ENCODE assay signal across 8 cellular contexts in genomic region chr21:5065240-5066211, GRCh38.
DNase-seq lines count a peak whose midpoint lies in the region; ATAC-seq and TF ChIP-seq lines count a peak whose summit lies in the region.
"Not testable (repeated sequence)": the region's sequence is repeated elsewhere in the genome, so short reads cannot be mapped to it uniquely, and the experiment has no call there.

No MANE protein-coding gene starts in this region.

- not testable (repeated sequence) for H3K4me3 ChIP-seq in BLaER1, coronary artery

- peaks cover 11% of the 10 kb centered on the region for H3K4me1 ChIP-seq in BLaER1

- H4K20me1 ChIP-seq in BLaER1 = not testable (repeated sequence)

- DNase-seq in RPMI7951 (ENCODE audit: low read depth) = peak; percentile 61
- DNase-seq in activated CD8-positive, alpha-beta memory T cell treated with anti-CD3 and anti-CD28 coated beads, Interleukin-2, amount 50 U/mL, for 4 hours = peak; percentile 74
- DNase-seq in coronary artery (ENCODE audit: low spot score) = peak; percentile 60
- peak; percentile 56 to 70 for DNase-seq in memory B cell (ENCODE audit: low spot score in 2 of 2)
- DNase-seq in stimulated activated CD4-positive, alpha-beta T cell treated with anti-CD3 and anti-CD28 coated beads, TNF-alpha, amount 100 ng/mL, for 1 hour (ENCODE audit: low read depth in 3 of 3, low spot score in 1 of 3) = peak in 2 of 3 donors; percentile 18 to 26

- H3K9me3 Mint-ChIP-seq in memory B cell = not testable (repeated sequence)

- H3K27ac Mint-ChIP-seq in memory B cell = peak overlapping the region; percentile 55

- H3K27ac ChIP-seq in BLaER1, coronary artery: not testable (repeated sequence)

- H3K4me3 Mint-ChIP-seq in memory B cell = not testable (repeated sequence)

- H3K27me3 Mint-ChIP-seq in memory B cell = not testable (repeated sequence)

- not testable (repeated sequence) for H3K36me3 Mint-ChIP-seq in memory B cell

- H3K4me1 Mint-ChIP-seq in memory B cell = not testable (repeated sequence)

- H3K36me3 ChIP-seq in BLaER1 = not testable (repeated sequence)

- not testable (repeated sequence) for TF ChIP-seq CTCF in coronary artery (IDR thresholded peaks at IDR 0.05)

- H3K9me3 ChIP-seq in BLaER1 = not testable (repeated sequence)

- H3K9ac ChIP-seq in BLaER1 = not testable (repeated sequence)

- peak overlapping the region; percentile 34 for H3K4me2 ChIP-seq in BLaER1

- ATAC-seq in GM19397 (IDR thresholded peaks at IDR 0.05; ENCODE audit: unreplicated experiment) (peak; percentile 68), HG02938 (IDR thresholded peaks at IDR 0.05; ENCODE audit: unreplicated experiment) (peak; percentile 75), memory B cell (ENCODE audit: low read depth) (peak; percentile 96)

- not testable (repeated sequence) for H3K27me3 ChIP-seq in BLaER1

Comparison
In these comparisons a context has a peak if more than half of its experiments do, and no peak if none do; other contexts are left out.
1. DNase-seq: peak in every context shown above with its lines; median percentile 74 in activated CD8-positive, alpha-beta memory T cell treated with anti-CD3 and anti-CD28 coated beads, Interleukin-2, amount 50 U/mL, for 4 hours; 63 in memory B cell; 61 in RPMI7951; 60 in coronary artery; 22 in stimulated activated CD4-positive, alpha-beta T cell treated with anti-CD3 and anti-CD28 coated beads, TNF-alpha, amount 100 ng/mL, for 1 hour.